ENCODE assay signal across 8 cellular contexts in the genomic region with DNA sequence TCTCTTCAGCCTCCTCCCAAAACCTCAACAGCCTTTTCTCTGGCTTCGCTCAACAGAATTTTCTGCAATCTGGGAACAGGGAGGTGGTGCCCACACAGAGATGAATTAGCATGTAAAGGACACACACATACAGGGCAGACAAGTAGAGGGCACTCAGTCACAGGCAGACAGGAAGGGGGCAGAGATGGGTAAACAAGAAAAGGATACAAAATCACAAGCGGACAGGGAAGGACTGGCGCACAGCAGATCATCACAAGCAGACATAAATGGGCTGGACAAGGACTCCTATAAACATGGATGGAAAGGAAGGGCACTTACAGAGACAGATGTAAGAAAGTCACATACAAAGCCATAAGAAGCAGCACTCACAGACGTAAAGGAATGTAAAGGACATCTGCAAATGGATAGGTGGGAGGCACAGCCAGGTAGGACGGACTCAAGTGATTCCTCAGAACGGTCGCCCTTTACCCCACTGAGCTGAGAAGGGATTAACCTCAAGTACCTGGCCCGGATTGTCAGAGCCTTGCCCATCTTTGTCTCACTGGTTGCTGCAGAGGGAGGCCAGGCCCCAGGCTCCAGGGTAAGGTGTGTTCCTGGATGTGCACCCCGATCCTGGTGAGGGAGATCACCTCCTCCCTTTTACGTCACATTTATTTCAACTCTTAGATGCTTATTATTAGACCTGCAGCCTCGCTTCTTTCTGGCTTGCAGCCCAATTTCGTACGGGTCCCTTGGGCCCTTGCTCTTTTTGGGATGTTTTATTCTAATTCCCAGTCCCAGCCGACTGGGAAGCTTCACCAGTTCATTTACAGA. TPM values are rescaled to one million over a fixed set of nuclear protein-coding genes. Genes with fewer than 3 reads are reported as not detected.
DNase-seq lines count a peak whose midpoint lies in the region; ATAC-seq and TF ChIP-seq lines count a peak whose summit lies in the region.

No MANE protein-coding gene starts in this region.

- 45 to 58% methylated on average over 12 to 14 of the region's 14 CpGs for WGBS in endodermal cell (ENCODE audit: insufficient coverage in 1 of 2, insufficient read length in 1 of 2), 2 experiments

- H3K27me3 ChIP-seq in GM06990 (replicated peaks; ENCODE audit: control insufficient read depth, insufficient read depth, low read length) = no peaks in the 10 kb centered on the region
- no peaks in the 10 kb centered on the region for H3K27me3 ChIP-seq in endodermal cell (ENCODE audit: control insufficient read depth, insufficient read depth, low read length, poor library complexity, severe bottlenecking)
- no peaks in the 10 kb centered on the region for H3K27me3 ChIP-seq in neuron (ENCODE audit: insufficient read depth, low read length)

- peaks cover 30% of the 10 kb centered on the region for H3K4me1 Mint-ChIP-seq in endodermal cell

- peak; percentile 9 for ATAC-seq in GM21723 (IDR thresholded peaks at IDR 0.05; ENCODE audit: unreplicated experiment)

- peak overlapping the region; percentile 63 for H2AFZ ChIP-seq in neuron (ENCODE audit: low read depth, low read length)

- peaks cover 3% of the 10 kb centered on the region for H3K36me3 ChIP-seq in GM06990 (ENCODE audit: control insufficient read depth, insufficient read depth, low read length)
- peaks cover 17% of the 10 kb centered on the region for H3K36me3 ChIP-seq in endodermal cell (ENCODE audit: control insufficient read depth, insufficient read depth, low read length)
- peaks cover 12% of the 10 kb centered on the region for H3K36me3 ChIP-seq in neuron (ENCODE audit: insufficient read depth, low read length)

- H3K27ac ChIP-seq in endodermal cell (ENCODE audit: low read depth, low read length) = peak overlapping the region; percentile 5

- H3K4me3 ChIP-seq in GM06990 (replicated peaks; ENCODE audit: low read depth, low read length) (peak overlapping the region; percentile 82), endodermal cell (ENCODE audit: low read length) (peak overlapping the region; percentile 95), neuron (ENCODE audit: low read length) (peak overlapping the region; percentile 69)

- no peaks in the 10 kb centered on the region for H3K27me3 Mint-ChIP-seq in endodermal cell (ENCODE audit: insufficient read depth)

- H3K9me3 ChIP-seq in endodermal cell (ENCODE audit: control insufficient read depth, low read length) = no peaks in the 10 kb centered on the region
- H3K9me3 ChIP-seq in neuron (ENCODE audit: low read length) = no peaks in the 10 kb centered on the region

- H3K4me1 ChIP-seq in endodermal cell (ENCODE audit: control insufficient read depth, insufficient read depth, low read length) (peaks cover 3% of the 10 kb centered on the region), neuron (ENCODE audit: insufficient read depth, low read length) (peaks cover 17% of the 10 kb centered on the region)

- no peak overlapping the region for H3K27ac Mint-ChIP-seq in endodermal cell

- H3K4me3 Mint-ChIP-seq in endodermal cell = no peak overlapping the region

- peaks cover 17% of the 10 kb centered on the region for H3K36me3 Mint-ChIP-seq in endodermal cell (ENCODE audit: low read depth)

- H3K9ac ChIP-seq in endodermal cell (ENCODE audit: extremely low read depth, low read length, poor library complexity, severe bottlenecking) = peak overlapping the region; percentile 16

- DNase-seq in GM06990 (ENCODE audit: extremely low read depth, insufficient read length) (no peak), NCI-H69 (lab: John Stamatoyannopoulos, UW) (peak; percentile 51), endodermal cell (peak; percentile 68), kidney glomerular epithelial cell (lab: John Stamatoyannopoulos, UW) (no peak), NCI-H187 (lab: John Stamatoyannopoulos, UW) (no peak)
- no peak for DNase-seq in activated CD4-positive, CD25-positive, alpha-beta regulatory T cell treated with anti-CD3 and anti-CD28 coated beads, Interleukin-2, amount 50 U/mL, for 72 hours

- TF ChIP-seq CTCF in GM06990 (IDR thresholded peaks at IDR 0.05; ENCODE audit: insufficient read depth, low read length, poor library complexity, severe bottlenecking) (no peak), endodermal cell (conservative IDR thresholded peaks at IDR 0.05) (no peak)

- no peaks in the 10 kb centered on the region for H3K9me3 Mint-ChIP-seq in endodermal cell

RNA-seq across cellular contexts. Expression of gene PRCC, which starts 0.8 kb away (rescaled TPM):
- total RNA-seq in endodermal cell = 100 to 1,000 TPM; 108 to 111 TPM
- polyA plus RNA-seq in endodermal cell (2013, experiment 1 of 2) = 81.7 TPM
- 91.9 TPM for polyA plus RNA-seq in endodermal cell (2013, experiment 2 of 2)

RNA-seq across cellular contexts. Expression of gene HDGF, which starts 15.0 kb away (rescaled TPM):
- total RNA-seq in endodermal cell = 100 to 1,000 TPM; 493 to 495 TPM
- polyA plus RNA-seq in endodermal cell (2013, experiment 1 of 2) = 307 TPM
- polyA plus RNA-seq in endodermal cell (2013, experiment 2 of 2) = 299 TPM

RNA-seq across cellular contexts. Expression of gene MRPL24, which starts 25.6 kb away (rescaled TPM):
- total RNA-seq in endodermal cell = 10 to 100 TPM; 32.2 to 35.5 TPM
- polyA plus RNA-seq in endodermal cell (2013, experiment 1 of 2) = 34.7 TPM
- polyA plus RNA-seq in endodermal cell (2013, experiment 2 of 2) = 30.8 TPM

RNA-seq across cellular contexts. Expression of gene ISG20L2, which starts 37.9 kb away (rescaled TPM):
- total RNA-seq in endodermal cell = 10 to 100 TPM; 37.2 to 39.9 TPM
- 31.9 TPM for polyA plus RNA-seq in endodermal cell (2013, experiment 1 of 2)
- 32.0 TPM for polyA plus RNA-seq in endodermal cell (2013, experiment 2 of 2)

RNA-seq across cellular contexts. Expression of gene METTL25B, which starts 38.2 kb away (rescaled TPM):
- 10 to 100 TPM; 25.9 to 35.5 TPM for total RNA-seq in endodermal cell
- polyA plus RNA-seq in endodermal cell (2013, experiment 1 of 2) = 36.0 TPM
- 33.1 TPM for polyA plus RNA-seq in endodermal cell (2013, experiment 2 of 2)

Comparison
In these comparisons a context has a peak if more than half of its experiments do, and no peak if none do; other contexts are left out.
1. DNase-seq: peak in NCI-H69 (single experiment) and endodermal cell (single experiment); none in GM06990 (single experiment), kidney glomerular epithelial cell (single experiment), NCI-H187 (0 of 2) and activated CD4-positive, CD25-positive, alpha-beta regulatory T cell treated with anti-CD3 and anti-CD28 coated beads, Interleukin-2, amount 50 U/mL, for 72 hours (single experiment).
2. Peak in every context shown above with its lines, with median percentiles within 50 percentile points of each other: H3K4me3 ChIP-seq.